27 cellular contexts compared by ENCODE assay signal in genomic region chr10:80480852-80481251, GRCh38. TPM values are rescaled to one million over a fixed set of nuclear protein-coding genes. Genes with fewer than 3 reads are reported as not detected.
DNase-seq lines count a peak whose midpoint lies in the region; ATAC-seq and TF ChIP-seq lines count a peak whose summit lies in the region.
"Had no signal": no experiment of that assay in that cellular context is flagged by ENCODE, and none has a peak within 500 bp of the region (broad histone marks: within the 10 kb centered on the region; RNA-seq: fewer than 3 reads in every experiment).

No MANE protein-coding gene starts in this region.

- H3K27me3 ChIP-seq in CD8-positive, alpha-beta T cell (ENCODE audit: insufficient read depth, low read length) = no peaks in the 10 kb centered on the region
- H3K27me3 ChIP-seq: breast epithelium, pancreas, SJCRH30, upper lobe of left lung had no signal

- H3K4me1 Mint-ChIP-seq in CD8-positive, alpha-beta T cell (ENCODE audit: low read depth) = peaks cover 77% of the 10 kb centered on the region
- H3K4me1 Mint-ChIP-seq in activated naive CD8-positive, alpha-beta T cell treated with anti-CD3 and anti-CD28 coated beads for 36 hours = peaks cover 64% of the 10 kb centered on the region

- POLR2A ChIA-PET in CD8-positive, alpha-beta T cell (lab: Charles Lee) = interaction anchor here (1.4 to 2.1 kb wide), 2 partner anchors 8 to 13 kb away, joined by 4 to 11 read pairs; no protein-coding TSS in a partner anchor
- POLR2A ChIA-PET in RWPE1 (lab: Yijun Ruan, JAX; ENCODE audit: low non-redundant PET) = no interaction called here

- H3K4me3 ChIP-seq in CD8-positive, alpha-beta T cell (ENCODE audit: low read depth, low read length) = no peak overlapping the region
- H3K4me3 ChIP-seq: breast epithelium, left ventricle myocardium inferior, pancreas, SJCRH30, upper lobe of left lung had no signal

- TF ChIP-seq CTCF in CD8-positive, alpha-beta T cell (IDR thresholded peaks at IDR 0.05) = no peak
- TF ChIP-seq CTCF in omental fat pad (IDR thresholded peaks at IDR 0.05) (no peak), RWPE1 (conservative IDR thresholded peaks at IDR 0.05; ENCODE audit: low read depth) (no peak)

- no peaks in the 10 kb centered on the region for H3K9me3 ChIP-seq in CD8-positive, alpha-beta T cell (ENCODE audit: low read length)
- H3K9me3 ChIP-seq: pancreas, SJCRH30, upper lobe of left lung had no signal

- H3K36me3 Mint-ChIP-seq in CD8-positive, alpha-beta T cell = peaks cover 61% of the 10 kb centered on the region
- peaks cover 62% of the 10 kb centered on the region for H3K36me3 Mint-ChIP-seq in activated naive CD8-positive, alpha-beta T cell treated with anti-CD3 and anti-CD28 coated beads for 36 hours

- H3K9me3 Mint-ChIP-seq in CD8-positive, alpha-beta T cell = peaks cover 8% of the 10 kb centered on the region
- H3K9me3 Mint-ChIP-seq in activated naive CD8-positive, alpha-beta T cell treated with anti-CD3 and anti-CD28 coated beads for 36 hours = peaks cover 14% of the 10 kb centered on the region

- no peaks in the 10 kb centered on the region for H3K27me3 Mint-ChIP-seq in CD8-positive, alpha-beta T cell (ENCODE audit: low read depth)
- no peaks in the 10 kb centered on the region for H3K27me3 Mint-ChIP-seq in activated naive CD8-positive, alpha-beta T cell treated with anti-CD3 and anti-CD28 coated beads for 36 hours

- H3K27ac Mint-ChIP-seq in CD8-positive, alpha-beta T cell = peak overlapping the region; percentile 83
- peak overlapping the region; percentile 20 for H3K27ac Mint-ChIP-seq in activated naive CD8-positive, alpha-beta T cell treated with anti-CD3 and anti-CD28 coated beads for 36 hours
- H3K27ac Mint-ChIP-seq: mesothelial cell of epicardium, nephron had no signal

- DNase-seq in activated CD8-positive, alpha-beta memory T cell treated with anti-CD3 and anti-CD28 coated beads, Interleukin-2, amount 50 U/mL, for 48 hours = peak; percentile 43
- no peak for DNase-seq in activated CD8-positive, alpha-beta memory T cell treated with anti-CD3 and anti-CD28 coated beads, Interleukin-2, amount 50 U/mL, for 4 hours
- no peak for DNase-seq in CD8-positive, alpha-beta T cell
- DNase-seq in activated naive CD8-positive, alpha-beta T cell treated with anti-CD3 and anti-CD28 coated beads for 36 hours = no peak
- DNase-seq in omental fat pad (ENCODE audit: low spot score) (peak; percentile 16), RWPE1 (ENCODE audit: low spot score) (no peak), OCI-M2 (lab: John Stamatoyannopoulos, UW; ENCODE audit: unreplicated experiment) (no peak)
- DNase-seq: activated CD4-positive, alpha-beta T cell treated with anti-CD3 and anti-CD28 coated beads for 1 hour; activated gamma-delta T cell; amniotic stem cell; COR-L47; DND-41; hypothalamus; left ventricle myocardium inferior; NCI-H1105; NCI-H1930; NCI-H2227 treated with DMSO at 0.1 percent for 48 hours; pancreas; SJCRH30; stimulated activated CD4-positive, alpha-beta T cell treated with anti-CD3 and anti-CD28 coated beads, Interleukin-2, amount 100 ng/mL, for 24 hours; upper lobe of left lung had no signal

- CTCF ChIA-PET in CD8-positive, alpha-beta T cell (lab: Charles Lee) = interaction anchor here (2.5 to 14.7 kb wide), 2 partner anchors 15 to 36 kb away, joined by 8 to 227 read pairs; no protein-coding TSS in a partner anchor
- CTCF ChIA-PET in RWPE1 (lab: Yijun Ruan, JAX) = interaction anchor here (0.7 to 1.4 kb wide), 2 partner anchors 16 to 25 kb away, joined by 3 to 4 read pairs; no protein-coding TSS in a partner anchor

- peaks cover 62% of the 10 kb centered on the region for H3K4me1 ChIP-seq in CD8-positive, alpha-beta T cell (ENCODE audit: insufficient read depth, low read length)

- no peak for ATAC-seq in CD8-positive, alpha-beta T cell
- no peak for ATAC-seq in omental fat pad (ENCODE audit: low FRiP score)
- no peak for ATAC-seq in GM18873 (IDR thresholded peaks at IDR 0.05; ENCODE audit: low FRiP score, unreplicated experiment)
- ATAC-seq: pancreas had no signal

- peaks cover 5% of the 10 kb centered on the region for H3K36me3 ChIP-seq in CD8-positive, alpha-beta T cell (ENCODE audit: insufficient read depth, low read length)
- H3K36me3 ChIP-seq: breast epithelium, pancreas had no signal

- H3K27ac ChIP-seq in CD8-positive, alpha-beta T cell (ENCODE audit: low read depth, low read length) = no peak overlapping the region
- H3K27ac ChIP-seq in RWPE1 = no peak overlapping the region
- H3K27ac ChIP-seq: breast epithelium, left ventricle myocardium inferior, pancreas, SJCRH30, upper lobe of left lung had no signal

- intact Hi-C loops in CD8-positive, alpha-beta T cell (cut with DNase I, micrococcal nuclease) = no loop called here

- no peak overlapping the region for H3K4me3 Mint-ChIP-seq in CD8-positive, alpha-beta T cell
- H3K4me3 Mint-ChIP-seq in activated naive CD8-positive, alpha-beta T cell treated with anti-CD3 and anti-CD28 coated beads for 36 hours = no peak overlapping the region
- H3K4me3 Mint-ChIP-seq: mesothelial cell of epicardium, nephron had no signal

RNA-seq across cellular contexts. Expression of gene TSPAN14, which starts 26.7 kb away (rescaled TPM):
- total RNA-seq in CD8-positive, alpha-beta T cell = 10 to 100 TPM; 63.9 to 66.1 TPM
- total RNA-seq in activated naive CD8-positive, alpha-beta T cell treated with anti-CD3 and anti-CD28 coated beads for 36 hours = 10 to 100 TPM; 39.6 to 40.4 TPM
- total RNA-seq in omental fat pad = 100 to 1,000 TPM in 2 of 4 donors, 10 to 100 TPM in 2; 42.4 to 114 (median 91.6) TPM

RNA-seq across cellular contexts. Expression of gene SH2D4B, which starts 56.9 kb away (rescaled TPM):
- under 1 TPM in 1 of 2 experiments, not detected in 1; 0.36 TPM for total RNA-seq in CD8-positive, alpha-beta T cell
- under 1 TPM; 0.08 to 0.18 TPM for total RNA-seq in activated naive CD8-positive, alpha-beta T cell treated with anti-CD3 and anti-CD28 coated beads for 36 hours
- total RNA-seq in omental fat pad = under 1 TPM in 1 of 4 donors, not detected in 3; 0.13 TPM
- total RNA-seq: HT-29, left ventricle myocardium inferior, M059J, pancreas, SJCRH30 had no signal

Comparison
In these comparisons a context has a peak if more than half of its experiments do, and no peak if none do; other contexts are left out.
1. DNase-seq: peak in activated CD8-positive, alpha-beta memory T cell treated with anti-CD3 and anti-CD28 coated beads, Interleukin-2, amount 50 U/mL, for 48 hours (single experiment) and omental fat pad (single experiment); none in activated CD8-positive, alpha-beta memory T cell treated with anti-CD3 and anti-CD28 coated beads, Interleukin-2, amount 50 U/mL, for 4 hours (single experiment), CD8-positive, alpha-beta T cell (0 of 7), activated naive CD8-positive, alpha-beta T cell treated with anti-CD3 and anti-CD28 coated beads for 36 hours (single experiment), RWPE1 (single experiment) and OCI-M2 (single experiment).